In the genomic region with DNA sequence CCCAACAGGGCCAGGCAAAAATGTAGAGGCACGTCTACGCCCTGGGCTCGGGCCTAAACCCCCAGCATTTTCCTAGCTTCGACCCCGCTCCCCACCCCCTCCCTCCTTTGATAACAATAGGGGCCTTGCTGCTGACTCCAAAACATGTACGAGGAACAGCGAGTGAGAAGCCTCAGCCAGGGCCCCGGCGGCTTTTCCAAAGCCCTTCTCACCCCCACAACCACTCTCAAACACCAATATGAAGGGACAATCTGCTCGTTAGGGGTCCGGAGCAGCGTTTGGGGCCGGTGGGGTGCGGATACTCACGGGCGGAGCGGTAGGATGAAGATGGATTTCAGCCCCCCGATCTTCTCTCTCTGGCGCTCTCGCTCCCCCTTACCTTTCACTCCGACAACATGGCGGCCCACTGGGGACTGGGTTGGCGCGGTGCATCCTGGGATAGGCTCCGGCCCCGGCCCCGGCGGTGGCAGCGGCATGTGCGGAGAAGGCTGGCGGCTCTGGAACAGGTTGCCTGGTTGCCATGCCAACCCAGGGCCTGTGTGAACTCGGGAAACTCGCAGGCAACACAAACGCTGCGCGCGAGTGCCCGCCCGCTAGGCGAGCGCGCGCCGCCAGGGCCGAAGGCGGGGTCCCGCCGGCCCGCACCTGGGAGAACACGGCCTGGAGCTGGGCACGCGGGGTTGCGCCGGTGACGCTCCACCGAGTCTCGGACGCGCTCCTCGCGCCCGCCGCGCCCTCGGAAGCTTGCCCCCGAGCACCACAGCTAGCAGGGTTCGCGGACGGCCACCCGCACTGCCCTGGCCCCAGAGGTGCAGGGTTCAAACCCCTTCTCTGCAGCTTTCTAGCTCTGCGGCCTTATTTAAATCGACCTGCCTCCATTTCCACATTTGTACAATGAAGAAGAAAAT, we compare ENCODE assay signal across 1 cellular context.
TF ChIP-seq lines count a peak whose summit lies in the region.

PUM1 (minus strand) TSS at position 408 of the 908 bp plus-strand sequence. CDS start 6,151 bp downstream, outside the sequence.

TF ChIP-seq in K562, 482 proteins besides CTCF, POLR2A, EP300 and RAD21 (continued from another document and continues in another):
- TF ChIP-seq ZFP30 (CRISPR knock-in tag; IDR thresholded peaks at IDR 0.05; ENCODE audit: borderline replicate concordance) (no peak), NUFIP1 (IDR thresholded peaks at IDR 0.05; ENCODE audit: partially characterized antibody) (no peak), NR2F6 (CRISPR knock-in tag; IDR thresholded peaks at IDR 0.05) (no peak; the same call in 1 of the 2 replicates), POLR2G (IDR thresholded peaks at IDR 0.05; ENCODE audit: low read depth, low read length) (peak; percentile 99), ZFPM2 (CRISPR knock-in tag; IDR thresholded peaks at IDR 0.05) (0 out of 2 replicates have a peak, but pooled peaks have one; percentile 86), FOXJ2 (tag; IDR thresholded peaks at IDR 0.05) (0 out of 2 replicates have a peak, but pooled peaks have one; percentile 78), ZNF79 (CRISPR knock-in tag; IDR thresholded peaks at IDR 0.05; ENCODE audit: low read depth) (no peak), E4F1 (CRISPR knock-in tag; IDR thresholded peaks at IDR 0.05; ENCODE audit: borderline replicate concordance) (no peak), WHSC1 (IDR thresholded peaks at IDR 0.05; ENCODE audit: low read length) (peak; percentile 77), ZNF146 (CRISPR knock-in tag; IDR thresholded peaks at IDR 0.05; ENCODE audit: unreplicated experiment) (peak; percentile 15), NFIC (IDR thresholded peaks at IDR 0.05) (peak; percentile 42; the same call in 1 of the 2 replicates), CEBPB (tag; IDR thresholded peaks at IDR 0.05) (no peak), CBFA2T3 (IDR thresholded peaks at IDR 0.05) (0 out of 2 replicates have a peak, but pooled peaks have one; percentile 4), BRD9 (IDR thresholded peaks at IDR 0.05; ENCODE audit: low read depth, partially characterized antibody) (peak; percentile 100), KAT8 (IDR thresholded peaks at IDR 0.05; ENCODE audit: low read depth) (peak; percentile 77), ZBTB7A (IDR thresholded peaks at IDR 0.05; ENCODE audit: borderline replicate concordance, control insufficient read depth, low read depth, low read length) (peak; percentile 69; the same call in 1 of the 2 replicates), GTF2A2 (tag; IDR thresholded peaks at IDR 0.05) (peak; percentile 76), CBX5 (IDR thresholded peaks at IDR 0.05; ENCODE audit: borderline replicate concordance, low read depth) (0 out of 2 replicates have a peak, but pooled peaks have one; percentile 58), ZC3H8 (IDR thresholded peaks at IDR 0.05) (no peak), CLOCK (CRISPR knock-in tag; IDR thresholded peaks at IDR 0.05; ENCODE audit: borderline replicate concordance) (peak; percentile 74), RNF219 (CRISPR knock-in tag; IDR thresholded peaks at IDR 0.05) (no peak), CREB3 (tag; conservative IDR thresholded peaks at IDR 0.05; ENCODE audit: low read depth) (peak; percentile 86; the same call in 1 of the 2 replicates), FOSL1 (tag; conservative IDR thresholded peaks at IDR 0.05) (0 out of 2 replicates have a peak, but pooled peaks have one; percentile 27), KLF16 (IDR thresholded peaks at IDR 0.05) (no peak), RBM14 (IDR thresholded peaks at IDR 0.05; ENCODE audit: borderline replicate concordance, insufficient read depth, low read depth, low read length) (no peak; the same call in 1 of the 2 replicates), CEBPG (CRISPR knock-in tag; IDR thresholded peaks at IDR 0.05) (peak; percentile 43), CEBPG (tag; conservative IDR thresholded peaks at IDR 0.05 in 1 of 2, IDR thresholded peaks at IDR 0.05 in 1 of 2) (no peak), ESRRA (IDR thresholded peaks at IDR 0.05; ENCODE audit: borderline replicate concordance, low read depth) (peak; percentile 55; the same call in 1 of the 2 replicates)
- TF ChIP-seq, protein P1, sequence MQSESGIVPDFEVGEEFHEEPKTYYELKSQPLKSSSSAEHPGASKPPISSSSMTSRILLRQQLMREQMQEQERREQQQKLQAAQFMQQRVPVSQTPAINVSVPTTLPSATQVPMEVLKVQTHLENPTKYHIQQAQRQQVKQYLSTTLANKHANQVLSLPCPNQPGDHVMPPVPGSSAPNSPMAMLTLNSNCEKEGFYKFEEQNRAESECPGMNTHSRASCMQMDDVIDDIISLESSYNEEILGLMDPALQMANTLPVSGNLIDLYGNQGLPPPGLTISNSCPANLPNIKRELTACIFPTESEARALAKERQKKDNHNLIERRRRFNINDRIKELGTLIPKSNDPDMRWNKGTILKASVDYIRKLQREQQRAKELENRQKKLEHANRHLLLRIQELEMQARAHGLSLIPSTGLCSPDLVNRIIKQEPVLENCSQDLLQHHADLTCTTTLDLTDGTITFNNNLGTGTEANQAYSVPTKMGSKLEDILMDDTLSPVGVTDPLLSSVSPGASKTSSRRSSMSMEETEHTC (IDR thresholded peaks at IDR 0.05) = no peak
- TF ChIP-seq, protein P2, sequence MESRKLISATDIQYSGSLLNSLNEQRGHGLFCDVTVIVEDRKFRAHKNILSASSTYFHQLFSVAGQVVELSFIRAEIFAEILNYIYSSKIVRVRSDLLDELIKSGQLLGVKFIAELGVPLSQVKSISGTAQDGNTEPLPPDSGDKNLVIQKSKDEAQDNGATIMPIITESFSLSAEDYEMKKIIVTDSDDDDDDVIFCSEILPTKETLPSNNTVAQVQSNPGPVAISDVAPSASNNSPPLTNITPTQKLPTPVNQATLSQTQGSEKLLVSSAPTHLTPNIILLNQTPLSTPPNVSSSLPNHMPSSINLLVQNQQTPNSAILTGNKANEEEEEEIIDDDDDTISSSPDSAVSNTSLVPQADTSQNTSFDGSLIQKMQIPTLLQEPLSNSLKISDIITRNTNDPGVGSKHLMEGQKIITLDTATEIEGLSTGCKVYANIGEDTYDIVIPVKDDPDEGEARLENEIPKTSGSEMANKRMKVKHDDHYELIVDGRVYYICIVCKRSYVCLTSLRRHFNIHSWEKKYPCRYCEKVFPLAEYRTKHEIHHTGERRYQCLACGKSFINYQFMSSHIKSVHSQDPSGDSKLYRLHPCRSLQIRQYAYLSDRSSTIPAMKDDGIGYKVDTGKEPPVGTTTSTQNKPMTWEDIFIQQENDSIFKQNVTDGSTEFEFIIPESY (CRISPR knock-in tag; IDR thresholded peaks at IDR 0.05) = peak; percentile 68; the same call in 1 of the 2 replicates
- TF ChIP-seq, protein P3, sequence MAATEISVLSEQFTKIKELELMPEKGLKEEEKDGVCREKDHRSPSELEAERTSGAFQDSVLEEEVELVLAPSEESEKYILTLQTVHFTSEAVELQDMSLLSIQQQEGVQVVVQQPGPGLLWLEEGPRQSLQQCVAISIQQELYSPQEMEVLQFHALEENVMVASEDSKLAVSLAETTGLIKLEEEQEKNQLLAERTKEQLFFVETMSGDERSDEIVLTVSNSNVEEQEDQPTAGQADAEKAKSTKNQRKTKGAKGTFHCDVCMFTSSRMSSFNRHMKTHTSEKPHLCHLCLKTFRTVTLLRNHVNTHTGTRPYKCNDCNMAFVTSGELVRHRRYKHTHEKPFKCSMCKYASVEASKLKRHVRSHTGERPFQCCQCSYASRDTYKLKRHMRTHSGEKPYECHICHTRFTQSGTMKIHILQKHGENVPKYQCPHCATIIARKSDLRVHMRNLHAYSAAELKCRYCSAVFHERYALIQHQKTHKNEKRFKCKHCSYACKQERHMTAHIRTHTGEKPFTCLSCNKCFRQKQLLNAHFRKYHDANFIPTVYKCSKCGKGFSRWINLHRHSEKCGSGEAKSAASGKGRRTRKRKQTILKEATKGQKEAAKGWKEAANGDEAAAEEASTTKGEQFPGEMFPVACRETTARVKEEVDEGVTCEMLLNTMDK (IDR thresholded peaks at IDR 0.05; ENCODE audit: borderline replicate concordance, insufficient read depth, low read depth, low read length, poor library complexity, severe bottlenecking) = no peak
- TF ChIP-seq, protein P4, sequence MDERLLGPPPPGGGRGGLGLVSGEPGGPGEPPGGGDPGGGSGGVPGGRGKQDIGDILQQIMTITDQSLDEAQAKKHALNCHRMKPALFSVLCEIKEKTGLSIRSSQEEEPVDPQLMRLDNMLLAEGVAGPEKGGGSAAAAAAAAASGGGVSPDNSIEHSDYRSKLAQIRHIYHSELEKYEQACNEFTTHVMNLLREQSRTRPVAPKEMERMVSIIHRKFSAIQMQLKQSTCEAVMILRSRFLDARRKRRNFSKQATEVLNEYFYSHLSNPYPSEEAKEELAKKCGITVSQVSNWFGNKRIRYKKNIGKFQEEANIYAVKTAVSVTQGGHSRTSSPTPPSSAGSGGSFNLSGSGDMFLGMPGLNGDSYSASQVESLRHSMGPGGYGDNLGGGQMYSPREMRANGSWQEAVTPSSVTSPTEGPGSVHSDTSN (CRISPR knock-in tag; IDR thresholded peaks at IDR 0.05; ENCODE audit: low read depth) = no peak
- TF ChIP-seq, protein P4 (tag; conservative IDR thresholded peaks at IDR 0.05; ENCODE audit: low read depth) = no peak
